Comparison of ENCODE assay signal across 28 cellular contexts in the genomic region with DNA sequence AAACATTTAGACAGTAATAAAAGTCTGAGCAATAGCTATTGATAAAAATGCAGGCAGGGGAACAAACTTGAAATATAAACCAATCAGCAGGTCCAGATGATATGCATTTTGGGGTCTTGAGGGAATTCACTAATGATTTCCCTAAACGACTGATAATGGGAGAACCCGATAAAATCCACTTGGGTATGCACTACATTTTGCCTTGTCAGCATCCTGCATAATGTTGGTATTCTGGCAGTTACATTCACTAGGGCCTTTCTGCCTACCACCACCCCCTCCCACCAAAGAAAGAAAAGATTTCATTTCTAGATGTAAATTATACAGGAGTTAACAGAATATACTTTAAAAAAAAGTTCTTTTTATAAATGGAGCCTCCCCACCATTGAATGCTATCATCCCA.
"Had no signal": no experiment of that assay in that cellular context is flagged by ENCODE, and none has a peak within 500 bp of the region (broad histone marks: within the 10 kb centered on the region; RNA-seq: fewer than 3 reads in every experiment).

No MANE protein-coding gene starts in this region.

- H3K4me1 ChIP-seq: colonic mucosa, esophagus muscularis mucosa, esophagus squamous epithelium, foreskin keratinocyte, gastrocnemius medialis, gastroesophageal sphincter, heart left ventricle, heart right ventricle had no signal

- H3K27ac ChIP-seq: colonic mucosa, coronary artery, dorsolateral prefrontal cortex, epithelial cell of prostate, esophagus muscularis mucosa, esophagus squamous epithelium, foreskin keratinocyte, gastrocnemius medialis, gastroesophageal sphincter, heart left ventricle, heart right ventricle had no signal

- DNase-seq: colonic mucosa; cortex of kidney; dermis blood vessel endothelial cell; dorsolateral prefrontal cortex; effector CD4-positive, alpha-beta T cell; effector CD8-positive, alpha-beta T cell; effector memory CD4-positive, alpha-beta T cell; effector memory CD8-positive, alpha-beta T cell; endodermal cell; erythroblast; esophagus squamous epithelium; foreskin fibroblast; foreskin keratinocyte; foreskin melanocyte; gastrocnemius medialis; glutamatergic neuron; head of caudate nucleus; heart left ventricle; heart right ventricle had no signal

- ATAC-seq: effector memory CD8-positive, alpha-beta T cell; esophagus mucosa; foreskin keratinocyte; gastrocnemius medialis; gastroesophageal sphincter; heart left ventricle; heart right ventricle had no signal

- H3K4me3 ChIP-seq: colonic mucosa, coronary artery, dorsolateral prefrontal cortex, esophagus muscularis mucosa, esophagus squamous epithelium, gastrocnemius medialis, gastroesophageal sphincter, heart left ventricle, heart right ventricle had no signal

- H3K27me3 ChIP-seq: colonic mucosa, esophagus muscularis mucosa, esophagus squamous epithelium, foreskin keratinocyte, gastrocnemius medialis, gastroesophageal sphincter, heart left ventricle had no signal

- H3K9me3 ChIP-seq: colonic mucosa, esophagus muscularis mucosa, esophagus squamous epithelium, gastrocnemius medialis, gastroesophageal sphincter, heart left ventricle, heart right ventricle had no signal

- H3K36me3 ChIP-seq: colonic mucosa, esophagus muscularis mucosa, esophagus squamous epithelium, gastrocnemius medialis, gastroesophageal sphincter, heart left ventricle, heart right ventricle had no signal

- FAIRE-seq: colon, endometrium, endothelial cell of umbilical vein, frontal cortex had no signal
